In genomic region chr5:157198277-157199058, GRCh38 we compare ENCODE assay signal across 17 cellular contexts. TPM values are rescaled to one million over a fixed set of nuclear protein-coding genes. Genes with fewer than 3 reads are reported as not detected.
DNase-seq lines count a peak whose midpoint lies in the region; ATAC-seq lines count a peak whose summit lies in the region.
"Had no signal": no experiment of that assay in that cellular context is flagged by ENCODE, and none has a peak within 500 bp of the region (broad histone marks: within the 10 kb centered on the region; RNA-seq: fewer than 3 reads in every experiment).

No MANE protein-coding gene starts in this region.

- peak overlapping the region; percentile 58 for H3K4me3 Mint-ChIP-seq in activated T-cell treated with anti-CD3 and anti-CD28 coated beads, Interleukin-2, amount 50 U/mL, for 4 hours
- H3K4me3 Mint-ChIP-seq in naive thymus-derived CD8-positive, alpha-beta T cell: peak overlapping the region; percentile 62 to 81 (median 74)

- peaks cover 4 to 16% (median 10%) of the 10 kb centered on the region in 10 experiments; a peak in 15 of 20 replicates for H3K4me1 ChIP-seq in BLaER1 treated with 17β-estradiol and CSF1 and Interleukin-3, amounts not matched to agents 10 nM and 100 nM
- H3K4me1 ChIP-seq: upper lobe of left lung had no signal

- peaks cover 66% of the 10 kb centered on the region for H3K36me3 Mint-ChIP-seq in activated T-cell treated with anti-CD3 and anti-CD28 coated beads, Interleukin-2, amount 50 U/mL, for 4 hours (ENCODE audit: insufficient read depth)
- peaks cover 18 to 86% (median 35%) of the 10 kb centered on the region in 3 donors for H3K36me3 Mint-ChIP-seq in naive thymus-derived CD8-positive, alpha-beta T cell

- H3K27me3 Mint-ChIP-seq in activated T-cell treated with anti-CD3 and anti-CD28 coated beads, Interleukin-2, amount 50 U/mL, for 4 hours (ENCODE audit: low read depth): no peaks in the 10 kb centered on the region
- no peaks in the 10 kb centered on the region for H3K27me3 Mint-ChIP-seq in naive thymus-derived CD8-positive, alpha-beta T cell

- no peaks in the 10 kb centered on the region for H3K9me3 Mint-ChIP-seq in activated T-cell treated with anti-CD3 and anti-CD28 coated beads, Interleukin-2, amount 50 U/mL, for 4 hours
- H3K9me3 Mint-ChIP-seq in naive thymus-derived CD8-positive, alpha-beta T cell: no peaks in the 10 kb centered on the region

- POLR2A ChIA-PET in naive thymus-derived CD8-positive, alpha-beta T cell (lab: Charles Lee): interaction anchor here (0.6 to 36.8 kb wide), 11 partner anchors 7 to 74 kb away, joined by 3 to 990 read pairs (median 3); partner anchors contain the start of genes GARIN3, ITK and MED7

- peak; percentile 80 to 83 for ATAC-seq in activated T-cell treated with anti-CD3 and anti-CD28 coated beads, Interleukin-2, amount 50 U/mL, for 4 hours
- ATAC-seq in naive thymus-derived CD8-positive, alpha-beta T cell: peak in 1 of 2 donors; percentile 59
- no peak for ATAC-seq in HG02588 (IDR thresholded peaks at IDR 0.05; ENCODE audit: unreplicated experiment)

- H3K27ac ChIP-seq in BLaER1 treated with 17β-estradiol and CSF1 and Interleukin-3, amounts not matched to agents 10 nM and 100 nM: no peak overlapping the region; a peak in 1 of 22 replicates
- H3K27ac ChIP-seq: epithelial cell of prostate, GM23248, upper lobe of left lung had no signal

- no peaks in the 10 kb centered on the region for H4K20me1 ChIP-seq in BLaER1 treated with 17β-estradiol and CSF1 and Interleukin-3, amounts not matched to agents 10 nM and 100 nM

- H3K9me3 ChIP-seq in BLaER1 treated with 17β-estradiol and CSF1 and Interleukin-3, amounts not matched to agents 10 nM and 100 nM (replicated peaks in 1 of 11): no peaks in the 10 kb centered on the region
- H3K9me3 ChIP-seq: upper lobe of left lung had no signal

- H3K4me3 ChIP-seq in BLaER1 treated with 17β-estradiol and CSF1 and Interleukin-3, amounts not matched to agents 10 nM and 100 nM: no peak overlapping the region
- H3K4me3 ChIP-seq: GM23248, upper lobe of left lung had no signal

- H3K4me1 Mint-ChIP-seq in activated T-cell treated with anti-CD3 and anti-CD28 coated beads, Interleukin-2, amount 50 U/mL, for 4 hours (ENCODE audit: low read depth): peaks cover 89% of the 10 kb centered on the region
- peaks cover 32 to 99% (median 89%) of the 10 kb centered on the region in 4 donors for H3K4me1 Mint-ChIP-seq in naive thymus-derived CD8-positive, alpha-beta T cell

- peak; percentile 16 for DNase-seq in MV-4-11 (lab: John Stamatoyannopoulos, UW)
- peak; percentile 60 for DNase-seq in activated T-cell treated with anti-CD3 and anti-CD28 coated beads, Interleukin-2, amount 50 U/mL, for 4 hours
- DNase-seq in naive thymus-derived CD8-positive, alpha-beta T cell: peak in 2 of 10 donors; percentile 27 to 54
- DNase-seq in hypothalamus (lab: John Stamatoyannopoulos, UW): no peak
- DNase-seq in DMS53 treated with DMSO at 0.1 percent for 48 hours (lab: John Stamatoyannopoulos, UW; ENCODE audit: unreplicated experiment): no peak
- DNase-seq in nucleus accumbens (lab: John Stamatoyannopoulos, UW): no peak
- DNase-seq: GM23248, mesendoderm, NCI-H1105, NCI-H510A treated with DMSO at 0.1 percent for 48 hours, SHP77 treated with DMSO at 0.1 percent for 48 hours, upper lobe of left lung had no signal

- H3K27ac Mint-ChIP-seq in naive thymus-derived CD8-positive, alpha-beta T cell: peak overlapping the region; percentile 84 to 99 (median 95)

- peak overlapping the region in 6 of 11 experiments; percentile 3 to 25 (median 10); a peak in 5 of 22 replicates for H3K4me2 ChIP-seq in BLaER1 treated with 17β-estradiol and CSF1 and Interleukin-3, amounts not matched to agents 10 nM and 100 nM

- no peaks in the 10 kb centered on the region for H3K27me3 ChIP-seq in BLaER1 treated with 17β-estradiol and CSF1 and Interleukin-3, amounts not matched to agents 10 nM and 100 nM
- H3K27me3 ChIP-seq: upper lobe of left lung had no signal

- no peaks in the 10 kb centered on the region for H3K36me3 ChIP-seq in BLaER1 treated with 17β-estradiol and CSF1 and Interleukin-3, amounts not matched to agents 10 nM and 100 nM
- H3K36me3 ChIP-seq: upper lobe of left lung had no signal

- no peak overlapping the region for H3K9ac ChIP-seq in BLaER1 treated with 17β-estradiol and CSF1 and Interleukin-3, amounts not matched to agents 10 nM and 100 nM
- H3K9ac ChIP-seq: GM23248 had no signal

RNA-seq across cellular contexts. Expression of gene ITK, which starts 17.8 kb away (rescaled TPM):
- total RNA-seq in activated T-cell treated with anti-CD3 and anti-CD28 coated beads, Interleukin-2, amount 50 U/mL, for 4 hours: 100 to 1,000 TPM; 227 to 260 (median 249) TPM
- 100 to 1,000 TPM; 477 to 490 TPM for total RNA-seq in naive thymus-derived CD8-positive, alpha-beta T cell
- polyA plus RNA-seq in naive thymus-derived CD8-positive, alpha-beta T cell: 100 to 1,000 TPM; 109 to 231 (median 148) TPM
- total RNA-seq: HT1080, pulmonary artery endothelial cell had no signal
- polyA plus RNA-seq: GM23248 had no signal

RNA-seq across cellular contexts. Expression of gene GARIN3, which starts 32.4 kb away (rescaled TPM):
- under 1 TPM; 0.18 to 0.25 (median 0.22) TPM for total RNA-seq in activated T-cell treated with anti-CD3 and anti-CD28 coated beads, Interleukin-2, amount 50 U/mL, for 4 hours
- not detected for total RNA-seq in naive thymus-derived CD8-positive, alpha-beta T cell
- not detected for polyA plus RNA-seq in naive thymus-derived CD8-positive, alpha-beta T cell
- total RNA-seq: GM23248, HT1080, pulmonary artery endothelial cell, upper lobe of left lung had no signal
- polyA plus RNA-seq: GM23248 had no signal

RNA-seq across cellular contexts. Expression of gene MED7, which starts 55.8 kb away (rescaled TPM):
- 1 to 10 TPM; 7.5 to 9.3 (median 9.1) TPM for total RNA-seq in activated T-cell treated with anti-CD3 and anti-CD28 coated beads, Interleukin-2, amount 50 U/mL, for 4 hours
- total RNA-seq in naive thymus-derived CD8-positive, alpha-beta T cell: 10 to 100 TPM; 18.2 to 18.7 TPM
- 10 to 100 TPM; 12.0 to 18.2 (median 15.0) TPM for polyA plus RNA-seq in naive thymus-derived CD8-positive, alpha-beta T cell

Comparison
In these comparisons a context has a peak if more than half of its experiments do, and no peak if none do; other contexts are left out.
1. DNase-seq: peak in MV-4-11 (single experiment) and activated T-cell treated with anti-CD3 and anti-CD28 coated beads, Interleukin-2, amount 50 U/mL, for 4 hours (single experiment); none in hypothalamus (0 of 51), DMS53 treated with DMSO at 0.1 percent for 48 hours (single experiment) and nucleus accumbens (0 of 56).